In genomic region chr6:3913077-3913957, GRCh38 we compare ENCODE assay signal across 8 cellular contexts.
A peak's percentile ranks its signal among the peaks of the same experiment; 100 is the strongest.
DNase-seq lines count a peak whose midpoint lies in the region; ATAC-seq and TF ChIP-seq lines count a peak whose summit lies in the region.

No MANE protein-coding gene starts in this region.

- peaks cover 5% of the 10 kb centered on the region for H3K27me3 Mint-ChIP-seq in GM23338 (ENCODE audit: insufficient read depth, low read depth, poor library complexity)

- H3K9me3 ChIP-seq in esophagus (ENCODE audit: control insufficient read depth in 2 of 2, insufficient read depth in 1 of 2, low read depth in 1 of 2, low read length in 1 of 2): no peaks in the 10 kb centered on the region

- peaks cover 26% of the 10 kb centered on the region for H3K9me3 Mint-ChIP-seq in GM23338

- H3K4me3 Mint-ChIP-seq in GM23338: no peak overlapping the region

- TF ChIP-seq CTCF in GM23338 (conservative IDR thresholded peaks at IDR 0.05; ENCODE audit: low read depth in 2 of 2): no peak

- H3K4me3 ChIP-seq in esophagus (ENCODE audit: low read depth in 1 of 2, low read length in 2 of 2) (no peak overlapping the region), GM23338 (no peak overlapping the region)

- H2AFZ ChIP-seq in GM23338: no peak overlapping the region

- 32 to 36% methylated on average over 6 of the region's 6 CpGs for WGBS in esophagus, 2 donors

- ATAC-seq in HG03439 (IDR thresholded peaks at IDR 0.05; ENCODE audit: unreplicated experiment) (no peak), GM23338 (no peak)
- ATAC-seq in activated CD4-positive, CD25-positive, alpha-beta regulatory T cell treated with anti-CD3 and anti-CD28 coated beads, Interleukin-2, amount 50 U/mL, for 24 hours: no peak

- H3K27ac ChIP-seq in esophagus (ENCODE audit: low read depth in 2 of 2, low read length in 1 of 2): peak overlapping the region; percentile 7 to 62
- no peak overlapping the region for H3K27ac ChIP-seq in GM23338 (ENCODE audit: low read depth)

- H3K4me1 ChIP-seq in esophagus (ENCODE audit: control insufficient read depth in 2 of 2, insufficient read depth in 2 of 2, low read length in 1 of 2) (no peaks in the 10 kb centered on the region), GM23338 (ENCODE audit: insufficient read depth) (no peaks in the 10 kb centered on the region; the same call in 1 of the 2 replicates)

- no peak overlapping the region for H3K27ac Mint-ChIP-seq in GM23338

- no peaks in the 10 kb centered on the region for H3K36me3 ChIP-seq in esophagus (ENCODE audit: control insufficient read depth in 2 of 2, insufficient read depth in 2 of 2, low read length in 1 of 2)
- 0 out of 2 replicates have a peak, but pooled peaks cover 4% of the 10 kb centered on the region for H3K36me3 ChIP-seq in GM23338 (ENCODE audit: insufficient read depth)

- no peak overlapping the region for H3K4me2 ChIP-seq in GM23338

- no peaks in the 10 kb centered on the region for H4K20me1 ChIP-seq in GM23338 (replicated peaks; ENCODE audit: insufficient read depth)

- DNase-seq in COLO668 (lab: John Stamatoyannopoulos, UW; ENCODE audit: unreplicated experiment) (peak; percentile 21), NCI-H748 (lab: John Stamatoyannopoulos, UW; ENCODE audit: unreplicated experiment) (peak; percentile 67), non-pigmented ciliary epithelial cell (ENCODE audit: low read depth) (peak; percentile 96), GM23338 (ENCODE audit: low spot score) (no peak)
- no peak for DNase-seq in activated CD4-positive, alpha-beta T cell treated with anti-CD3 and anti-CD28 coated beads, Interleukin-2, amount 50 U/mL, for 4 hours

- H3K36me3 Mint-ChIP-seq in GM23338 (ENCODE audit: low read depth): peaks cover 12% of the 10 kb centered on the region; the same call in 1 of the 3 replicates

- H3F3A ChIP-seq in GM23338 (replicated peaks; ENCODE audit: low read depth): no peaks in the 10 kb centered on the region

- no peaks in the 10 kb centered on the region for H3K79me2 ChIP-seq in GM23338 (replicated peaks; ENCODE audit: insufficient read depth)

- H3K4me1 Mint-ChIP-seq in GM23338: peaks cover 10% of the 10 kb centered on the region; the same call in 2 of the 3 replicates

- peaks cover 3% of the 10 kb centered on the region; the same call in 1 of the 2 replicates for H3K9me2 ChIP-seq in GM23338 (ENCODE audit: insufficient read depth)

- no peaks in the 10 kb centered on the region for H3K27me3 ChIP-seq in esophagus (ENCODE audit: control insufficient read depth in 1 of 2, insufficient read depth in 2 of 2, low read length in 2 of 2)
- no peaks in the 10 kb centered on the region for H3K27me3 ChIP-seq in GM23338 (ENCODE audit: insufficient read depth)

TF ChIP-seq in GM23338, 12 proteins besides CTCF, POLR2A, EP300 and RAD21:
- TF ChIP-seq POLR2AphosphoS5 (IDR thresholded peaks at IDR 0.05; ENCODE audit: low read depth) (no peak), STAT1 (IDR thresholded peaks at IDR 0.05; ENCODE audit: unreplicated experiment) (no peak), ETS1 (IDR thresholded peaks at IDR 0.05) (no peak), REST (IDR thresholded peaks at IDR 0.05; ENCODE audit: unreplicated experiment) (no peak), EZH2phosphoT487 (IDR thresholded peaks at IDR 0.05; ENCODE audit: unreplicated experiment) (no peak), NANOG (IDR thresholded peaks at IDR 0.05; ENCODE audit: borderline replicate concordance) (no peak), CREB1 (CRISPR knock-in tag; IDR thresholded peaks at IDR 0.05; ENCODE audit: low read depth) (no peak)
TF ChIP-seq in GM23338: peak in this region for 0.

Comparison
In these comparisons a context has a peak if more than half of its experiments do, and no peak if none do; other contexts are left out.
1. DNase-seq: peak in COLO668 (single experiment), NCI-H748 (single experiment) and non-pigmented ciliary epithelial cell (single experiment); none in activated CD4-positive, alpha-beta T cell treated with anti-CD3 and anti-CD28 coated beads, Interleukin-2, amount 50 U/mL, for 4 hours (0 of 2) and GM23338 (single experiment).